8 cellular contexts compared by ENCODE assay signal in genomic region chr16:57091200-57091989, GRCh38. TPM values are rescaled to one million over a fixed set of nuclear protein-coding genes. Genes with fewer than 3 reads are reported as not detected.
DNase-seq lines count a peak whose midpoint lies in the region; ATAC-seq, FAIRE-seq and TF ChIP-seq lines count a peak whose summit lies in the region.

No MANE protein-coding gene starts in this region.

- peaks cover 9% of the 10 kb centered on the region; the same call in 1 of the 2 replicates for H3K27me3 ChIP-seq in IMR-90 (ENCODE audit: control insufficient read depth, insufficient read depth, low read length)

- TF ChIP-seq CTCF in IMR-90 (conservative IDR thresholded peaks at IDR 0.05; ENCODE audit: low read depth, low read length), result no peak
- no peak for TF ChIP-seq CTCF in astrocyte of the spinal cord (IDR thresholded peaks at IDR 0.05; ENCODE audit: low read depth, low read length)
- no peak for TF ChIP-seq CTCF in kidney (IDR thresholded peaks at IDR 0.05; ENCODE audit: borderline replicate concordance, extremely low read depth, insufficient read depth)

- in situ Hi-C loops in IMR-90 (cut with MboI; ENCODE audit: low sequenced_read_pairs) (no loop called here), astrocyte of the spinal cord (cut with HindIII; ENCODE audit: low sequenced_read_pairs) (no loop called here)

- ATAC-seq in IMR-90 (ENCODE audit: low read depth) (peak; percentile 41), GM19397 (IDR thresholded peaks at IDR 0.05; ENCODE audit: unreplicated experiment) (no peak), HG03439 (IDR thresholded peaks at IDR 0.05; ENCODE audit: unreplicated experiment) (no peak)
- ATAC-seq in stimulated activated naive CD8-positive, alpha-beta T cell treated with anti-CD3 and anti-CD28 coated beads, Interleukin-15, amount 100 ng/mL, for 72 hours, result no peak

- H3K4ac ChIP-seq in IMR-90 (ENCODE audit: low read depth, low read length), result no peak overlapping the region

- H3K27me3 Mint-ChIP-seq in stimulated activated naive CD8-positive, alpha-beta T cell treated with anti-CD3 and anti-CD28 coated beads, Interleukin-15, amount 100 ng/mL, for 72 hours, result peaks cover 30% of the 10 kb centered on the region

- peak overlapping the region; percentile 21 to 85 for H3K27ac Mint-ChIP-seq in stimulated activated naive CD8-positive, alpha-beta T cell treated with anti-CD3 and anti-CD28 coated beads, Interleukin-15, amount 100 ng/mL, for 72 hours

- H3K9ac ChIP-seq in IMR-90 (ENCODE audit: low read depth, low read length) (no peak overlapping the region; the same call in 1 of the 2 replicates), kidney (ENCODE audit: low read length in 2 of 2) (peak overlapping the region in 1 of 2 donors; percentile 80)

- no peaks in the 10 kb centered on the region for H3K9me3 Mint-ChIP-seq in stimulated activated naive CD8-positive, alpha-beta T cell treated with anti-CD3 and anti-CD28 coated beads, Interleukin-15, amount 100 ng/mL, for 72 hours

- no peak for TF ChIP-seq POLR2A in IMR-90 (IDR thresholded peaks at IDR 0.05; ENCODE audit: low read depth, low read length)

- no peak for FAIRE-seq in kidney (lab: Jason Lieb, UNC)

- H2BK5ac ChIP-seq in IMR-90 (ENCODE audit: low read depth, low read length, poor library complexity, severe bottlenecking), result no peak overlapping the region

- no peak for TF ChIP-seq RAD21 in IMR-90 (IDR thresholded peaks at IDR 0.05; ENCODE audit: low read length)

- H3K27ac ChIP-seq in IMR-90 (ENCODE audit: insufficient read depth, low read length) (no peak overlapping the region; the same call in 1 of the 2 replicates), kidney (ENCODE audit: low read depth in 2 of 2, low read length in 2 of 2) (no peak overlapping the region)

- H2AK9ac ChIP-seq in IMR-90 (replicated peaks; ENCODE audit: low read depth, low read length, poor library complexity), result no peak overlapping the region

- H3K36me3 ChIP-seq in IMR-90 (ENCODE audit: control insufficient read depth, insufficient read depth, low read length) (no peaks in the 10 kb centered on the region), kidney (ENCODE audit: control insufficient read depth in 1 of 2, insufficient read depth in 2 of 2, low read length in 2 of 2) (no peaks in the 10 kb centered on the region)

- H3K4me3 ChIP-seq in IMR-90 (ENCODE audit: insufficient read depth, low read depth, low read length) (peak overlapping the region; percentile 96), astrocyte of the spinal cord (ENCODE audit: low read depth, low read length) (peak overlapping the region; percentile 58), kidney (ENCODE audit: low read length in 2 of 2) (peak overlapping the region in 1 of 2 donors; percentile 62)

- H2AFZ ChIP-seq in IMR-90 (replicated peaks; ENCODE audit: low read length, poor library complexity), result peak overlapping the region; percentile 97

- intact Hi-C loops in IMR-90 (cut with micrococcal nuclease) (no loop called here), kidney (cut with DNase I) (no loop called here)

- peaks cover 13 to 30% of the 10 kb centered on the region in 2 experiments; a peak in 3 of 4 replicates for H3K79me1 ChIP-seq in IMR-90 (ENCODE audit: low read depth in 1 of 2, low read length in 2 of 2)

- H3K9me3 ChIP-seq in IMR-90 (ENCODE audit: control insufficient read depth, insufficient read depth, low read length), result no peaks in the 10 kb centered on the region
- no peaks in the 10 kb centered on the region for H3K9me3 ChIP-seq in kidney (ENCODE audit: control insufficient read depth in 1 of 2, low read length in 2 of 2)

- H4K5ac ChIP-seq in IMR-90 (ENCODE audit: low read depth, low read length), result no peak overlapping the region

- H2AK5ac ChIP-seq in IMR-90 (ENCODE audit: low read depth, low read length), result 0 out of 2 replicates have a peak overlapping the region, but pooled peaks have one; percentile 32

- H3K18ac ChIP-seq in IMR-90 (ENCODE audit: low read depth, low read length), result no peak overlapping the region

- CTCF ChIA-PET in IMR-90 (lab: Yijun Ruan, JAX), result interaction anchor here (2.2 kb wide), 1 partner anchor 10 kb away, joined by 6 read pairs; no protein-coding TSS in a partner anchor

- dilution Hi-C loops in IMR-90 (cut with HindIII; ENCODE audit: low sequenced_read_pairs, unreplicated experiment), result no loop called here

- H2BK20ac ChIP-seq in IMR-90 (ENCODE audit: low read depth, low read length), result no peak overlapping the region

- H3K9me1 ChIP-seq in IMR-90 (ENCODE audit: insufficient read depth, low read length), result peaks cover 3% of the 10 kb centered on the region; the same call in 1 of the 2 replicates

- H3K4me3 Mint-ChIP-seq in stimulated activated naive CD8-positive, alpha-beta T cell treated with anti-CD3 and anti-CD28 coated beads, Interleukin-15, amount 100 ng/mL, for 72 hours, result peak overlapping the region; percentile 73 to 74

- H2BK120ac ChIP-seq in IMR-90 (ENCODE audit: low read depth, low read length), result no peak overlapping the region

- no peak overlapping the region for H3K23ac ChIP-seq in IMR-90 (ENCODE audit: low read depth, low read length)

- H3K4me1 Mint-ChIP-seq in stimulated activated naive CD8-positive, alpha-beta T cell treated with anti-CD3 and anti-CD28 coated beads, Interleukin-15, amount 100 ng/mL, for 72 hours, result peaks cover 19% of the 10 kb centered on the region

- H3K4me1 ChIP-seq in IMR-90 (ENCODE audit: control insufficient read depth, insufficient read depth, low read length), result peaks cover 4% of the 10 kb centered on the region; the same call in 1 of the 2 replicates
- H3K4me1 ChIP-seq in kidney (ENCODE audit: control insufficient read depth in 1 of 2, insufficient read depth in 1 of 2, low read depth in 1 of 2, low read length in 2 of 2), result peaks cover 6 to 10% of the 10 kb centered on the region in 2 donors

- no peak overlapping the region for H3K14ac ChIP-seq in IMR-90 (replicated peaks; ENCODE audit: low read depth, low read length)

- WGBS in IMR-90 (ENCODE audit: extremely low coverage in 2 of 2, insufficient read length in 1 of 2), 2 experiments, result 4% methylated on average over 12 of the region's 25 CpGs; no CpG with 5 or more reads in 1 of the 2 experiments

- no peak overlapping the region for H3K56ac ChIP-seq in IMR-90 (ENCODE audit: extremely low read depth, insufficient read depth, low read length)

- peak; percentile 7 for DNase-seq in CD1c-positive myeloid dendritic cell (ENCODE audit: extremely low spot score)
- DNase-seq in IMR-90, result peak; percentile 53
- peak; percentile 50 for DNase-seq in astrocyte of the spinal cord (ENCODE audit: low read depth, low spot score)
- peak; percentile 79 for DNase-seq in kidney
- DNase-seq in stimulated activated naive CD8-positive, alpha-beta T cell treated with anti-CD3 and anti-CD28 coated beads, Interleukin-15, amount 100 ng/mL, for 72 hours, result no peak
- no peak for DNase-seq in NCI-H526 treated with DMSO at 0.1 percent for 48 hours (lab: John Stamatoyannopoulos, UW)

- H4K8ac ChIP-seq in IMR-90 (ENCODE audit: low read depth in 2 of 2, low read length in 2 of 2), result peak overlapping the region in 1 of 2 experiments; percentile 69; a peak in 1 of 4 replicates

- POLR2A ChIA-PET in IMR-90 (lab: Charles Lee; ENCODE audit: unreplicated experiment), result no interaction called here

- no TSS peak for BruUV-seq in IMR-90 (replicated peaks; lab: Mats Ljungman, UMichigan)

- peak overlapping the region; percentile 80 for H3K4me2 ChIP-seq in IMR-90 (ENCODE audit: low read depth, low read length)

- H4K91ac ChIP-seq in IMR-90 (ENCODE audit: insufficient read depth, low read depth, low read length), result no peak overlapping the region

- H4K20me1 ChIP-seq in IMR-90 (ENCODE audit: insufficient read depth, low read length), result peaks cover 8% of the 10 kb centered on the region; the same call in 1 of the 2 replicates

- no peak overlapping the region for H2BK15ac ChIP-seq in IMR-90 (ENCODE audit: low read depth, low read length)

TF ChIP-seq in IMR-90, 13 proteins besides CTCF, POLR2A, EP300 and RAD21:
- TF ChIP-seq FOS (IDR thresholded peaks at IDR 0.05; ENCODE audit: low read depth, low read length) (peak; percentile 28; the same call in 1 of the 2 replicates), MXI1 (IDR thresholded peaks at IDR 0.05; ENCODE audit: borderline replicate concordance, low read depth, low read length) (no peak)

RNA-seq across cellular contexts. Expression of gene CPNE2, which starts 1.0 kb away (rescaled TPM):
- total RNA-seq in IMR-90 (2012; rRNA removed), result 9.2 and 15.4 TPM in 2 replicates
- polyA plus RNA-seq in IMR-90 (2012; rRNA removed), result 48.0 and 50.3 TPM in 2 replicates
- 23.4 and 53.6 TPM in 2 replicates for polyA plus RNA-seq in IMR-90 (2012; cell fraction: cytosol; rRNA removed)
- polyA plus RNA-seq in IMR-90 (2012; cell fraction: nucleus; rRNA removed; ENCODE audit: low replicate concordance), result 22.4 and 40.8 TPM in 2 replicates
- 24.1 TPM for total RNA-seq in kidney
- 33.1 TPM for polyA plus RNA-seq in kidney (ENCODE audit: insufficient read depth, low read depth, low replicate concordance)

Comparison
In these comparisons a context has a peak if more than half of its experiments do, and no peak if none do; other contexts are left out.
1. DNase-seq: peak in CD1c-positive myeloid dendritic cell (single experiment), IMR-90 (single experiment), astrocyte of the spinal cord (single experiment) and kidney (single experiment); none in stimulated activated naive CD8-positive, alpha-beta T cell treated with anti-CD3 and anti-CD28 coated beads, Interleukin-15, amount 100 ng/mL, for 72 hours (0 of 2) and NCI-H526 treated with DMSO at 0.1 percent for 48 hours (single experiment).